ENCODE assay signal across 8 cellular contexts in genomic region chr2:37892436-37893114, GRCh38. TPM values are rescaled to one million over a fixed set of nuclear protein-coding genes. Genes with fewer than 3 reads are reported as not detected.
DNase-seq lines count a peak whose midpoint lies in the region; ATAC-seq and TF ChIP-seq lines count a peak whose summit lies in the region.

No MANE protein-coding gene starts in this region.

- WGBS in mesenchymal stem cell: 71% methylated on average over 6 of the region's 7 CpGs
- 57 to 63% methylated on average over 6 to 7 of the region's 7 CpGs for WGBS in transverse colon (ENCODE audit: low coverage in 1 of 2), 2 donors
- 56 to 68% methylated on average over 6 to 7 of the region's 7 CpGs for WGBS in gastroesophageal sphincter (ENCODE audit: low coverage in 1 of 2), 2 donors

- no peak overlapping the region for H2BK5ac ChIP-seq in mesenchymal stem cell (ENCODE audit: low read depth, low read length, poor library complexity, severe bottlenecking)

- H2BK120ac ChIP-seq in mesenchymal stem cell (ENCODE audit: low read depth, low read length): no peak overlapping the region

- no peaks in the 10 kb centered on the region for H3K27me3 ChIP-seq in mesenchymal stem cell (ENCODE audit: control insufficient read depth in 1 of 2, insufficient read depth in 1 of 2, low read length in 2 of 2)
- H3K27me3 ChIP-seq in transverse colon: no peaks in the 10 kb centered on the region
- H3K27me3 ChIP-seq in gastroesophageal sphincter: no peaks in the 10 kb centered on the region

- H3K4me3 ChIP-seq in NB4 (ENCODE audit: low read depth, low read length): no peak overlapping the region
- no peak overlapping the region for H3K4me3 ChIP-seq in mesenchymal stem cell (ENCODE audit: insufficient read depth in 1 of 2, low read depth in 1 of 2, low read length in 2 of 2)
- H3K4me3 ChIP-seq in transverse colon: no peak overlapping the region
- no peak overlapping the region for H3K4me3 ChIP-seq in gastroesophageal sphincter

- H3K4me2 ChIP-seq in mesenchymal stem cell (ENCODE audit: low read length, poor library complexity, severe bottlenecking): no peak overlapping the region

- H2BK12ac ChIP-seq in mesenchymal stem cell (ENCODE audit: low read length in 2 of 2): no peak overlapping the region

- H2AK5ac ChIP-seq in mesenchymal stem cell (ENCODE audit: low read length, severe bottlenecking): no peak overlapping the region

- H3K79me1 ChIP-seq in mesenchymal stem cell (replicated peaks; ENCODE audit: low read length, poor library complexity, severe bottlenecking): no peaks in the 10 kb centered on the region

- no peak overlapping the region for H3K4ac ChIP-seq in mesenchymal stem cell (ENCODE audit: low read depth in 1 of 2, low read length in 2 of 2)

- H3K36me3 ChIP-seq in mesenchymal stem cell (ENCODE audit: control insufficient read depth in 1 of 2, insufficient read depth in 2 of 2, low read depth in 1 of 2, low read length in 2 of 2) (no peaks in the 10 kb centered on the region), transverse colon (no peaks in the 10 kb centered on the region), gastroesophageal sphincter (no peaks in the 10 kb centered on the region)

- no peak for TF ChIP-seq POLR2A in NB4 (IDR thresholded peaks at IDR 0.05; ENCODE audit: extremely low read depth, insufficient read length)
- no peak for TF ChIP-seq POLR2A in transverse colon (IDR thresholded peaks at IDR 0.05)
- no peak for TF ChIP-seq POLR2A in gastroesophageal sphincter (IDR thresholded peaks at IDR 0.05)

- no peak overlapping the region for H3K9ac ChIP-seq in mesenchymal stem cell (ENCODE audit: low read length)

- H2AFZ ChIP-seq in mesenchymal stem cell (ENCODE audit: low read depth, low read length): no peak overlapping the region

- ATAC-seq in GM18520 (IDR thresholded peaks at IDR 0.05; ENCODE audit: unreplicated experiment) (peak; percentile 57), HG02642 (IDR thresholded peaks at IDR 0.05; ENCODE audit: poor library complexity, unreplicated experiment) (peak; percentile 72), gastroesophageal sphincter (no peak)

- in situ Hi-C loops in transverse colon (cut with MboI; ENCODE audit: low pct_ligation_motif_present in 1 of 4, low pct_unique_long_range_greater_than_20kb in 1 of 4, low sequenced_read_pairs in 3 of 4): loop anchor here in 2 of 4 donors (25.0 kb wide), 1 partner anchor 730 kb away; the partner anchor contains the start of gene EIF2AK2 (in 2 of the 2)

- TF ChIP-seq CTCF in NB4 (IDR thresholded peaks at IDR 0.05; ENCODE audit: low read depth, low read length): no peak
- no peak for TF ChIP-seq CTCF in transverse colon (IDR thresholded peaks at IDR 0.05)
- no peak for TF ChIP-seq CTCF in gastroesophageal sphincter (IDR thresholded peaks at IDR 0.05)

- no peak overlapping the region for H4K8ac ChIP-seq in mesenchymal stem cell (ENCODE audit: low read length)

- no peak overlapping the region for H3K27ac ChIP-seq in mesenchymal stem cell (ENCODE audit: low read length, poor library complexity, severe bottlenecking)
- no peak overlapping the region for H3K27ac ChIP-seq in transverse colon
- no peak overlapping the region for H3K27ac ChIP-seq in gastroesophageal sphincter

- no peak overlapping the region for H3K18ac ChIP-seq in mesenchymal stem cell (ENCODE audit: low read depth in 1 of 2, low read length in 2 of 2)

- no peak overlapping the region for H3K14ac ChIP-seq in mesenchymal stem cell (ENCODE audit: low read length in 2 of 2)

- TF ChIP-seq EP300 in transverse colon (IDR thresholded peaks at IDR 0.05; ENCODE audit: low read depth): no peak
- TF ChIP-seq EP300 in gastroesophageal sphincter (IDR thresholded peaks at IDR 0.05): no peak

- H4K91ac ChIP-seq in mesenchymal stem cell (ENCODE audit: low read length): peak overlapping the region; percentile 35

- no peak overlapping the region for H3K23ac ChIP-seq in mesenchymal stem cell (ENCODE audit: low read length in 2 of 2)

- no peaks in the 10 kb centered on the region for H3K9me3 ChIP-seq in mesenchymal stem cell (ENCODE audit: control insufficient read depth, low read length)
- H3K9me3 ChIP-seq in transverse colon: no peaks in the 10 kb centered on the region
- H3K9me3 ChIP-seq in gastroesophageal sphincter: no peaks in the 10 kb centered on the region

- intact Hi-C loops in transverse colon (cut with DNase I; ENCODE audit: low total_unique reads): no loop called here

- DNase-seq in NB4 (ENCODE audit: low read depth) (peak; percentile 77), mesenchymal stem cell (no peak), transverse colon (no peak), COLO668 (lab: John Stamatoyannopoulos, UW; ENCODE audit: unreplicated experiment) (no peak), iPS-NIHi11 (ENCODE audit: low spot score) (no peak)

- peaks cover 3% of the 10 kb centered on the region for H3K4me1 ChIP-seq in mesenchymal stem cell (ENCODE audit: control insufficient read depth, insufficient read depth, low read depth, low read length)
- peaks cover 4 to 23% (median 9%) of the 10 kb centered on the region in 4 donors for H3K4me1 ChIP-seq in transverse colon
- H3K4me1 ChIP-seq in gastroesophageal sphincter: peaks cover 0 to 10% (median 0%) of the 10 kb centered on the region in 3 donors

- H2BK15ac ChIP-seq in mesenchymal stem cell (ENCODE audit: low read depth, poor library complexity, severe bottlenecking): no peak overlapping the region

RNA-seq across cellular contexts. Expression of gene RMDN2, which starts 32.5 kb away (rescaled TPM):
- polyA plus RNA-seq in mesenchymal stem cell (2013, experiment 1 of 2): 5.0 TPM
- polyA plus RNA-seq in mesenchymal stem cell (2013, experiment 2 of 2): 5.7 TPM
- total RNA-seq in transverse colon: 10 to 100 TPM; 12.3 to 48.3 (median 28.9) TPM
- 10 to 100 TPM in 3 of 4 donors, 1 to 10 TPM in 1; 9.3 to 12.5 (median 11.4) TPM for total RNA-seq in gastroesophageal sphincter
